Comparison of ENCODE assay signal across 8 cellular contexts in the genomic region with DNA sequence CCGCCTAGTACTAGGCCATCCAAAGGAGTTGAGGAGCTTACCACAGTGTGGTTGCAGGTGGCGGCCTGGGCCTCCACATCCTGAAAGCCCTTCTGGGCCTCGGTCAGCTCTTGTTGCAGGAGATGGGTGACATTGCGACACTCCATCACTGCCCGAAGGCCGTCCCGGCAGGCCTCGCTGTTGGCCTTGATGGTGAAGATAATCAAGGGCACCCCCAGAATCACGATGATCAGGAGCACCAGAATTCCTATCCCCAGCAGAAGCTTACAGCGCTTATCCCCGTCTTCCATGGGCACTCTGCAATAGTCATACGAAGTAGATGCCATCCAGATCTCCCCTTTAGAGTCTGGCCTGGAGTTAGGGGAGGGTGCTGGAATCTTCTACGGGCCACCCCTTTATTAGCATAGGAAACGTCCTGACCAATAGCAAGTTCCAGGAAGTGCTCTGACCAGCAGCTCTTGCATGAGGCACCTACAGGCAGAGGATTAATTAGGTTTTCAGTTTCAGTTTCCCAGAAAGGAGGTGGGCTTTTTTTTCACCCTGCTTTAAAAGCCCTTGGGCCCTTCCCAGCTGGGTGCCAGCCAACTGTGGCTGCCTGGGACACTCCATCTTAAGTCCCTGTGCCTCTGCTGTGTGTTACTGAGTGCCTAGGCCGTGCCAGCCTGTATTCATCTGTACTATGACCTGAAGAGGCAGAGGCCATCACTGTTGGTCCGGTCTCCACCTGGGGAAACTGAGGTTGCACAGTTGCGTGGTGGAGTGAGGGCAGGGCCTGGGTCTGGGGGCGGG. TPM values are rescaled to one million over a fixed set of nuclear protein-coding genes. Genes with fewer than 3 reads are reported as not detected.
DNase-seq lines count a peak whose midpoint lies in the region; ATAC-seq and TF ChIP-seq lines count a peak whose summit lies in the region.

TSS of gene BST2 (minus strand) at position 381 of the 789 bp plus-strand sequence. CDS start at position 326, 55 bp downstream.

- no peaks in the 10 kb centered on the region for H3K27me3 ChIP-seq in A673 (replicated peaks; ENCODE audit: insufficient read depth, low read depth, low read length, poor library complexity)
- H3K27me3 ChIP-seq in hepatocyte, result no peaks in the 10 kb centered on the region
- H3K27me3 ChIP-seq in sigmoid colon, result no peaks in the 10 kb centered on the region

- no peaks in the 10 kb centered on the region for H4K20me1 ChIP-seq in hepatocyte (ENCODE audit: insufficient read depth, poor library complexity, severe bottlenecking)

- H2AFZ ChIP-seq in hepatocyte, result no peak within 1 kb of the TSS

- H3K79me2 ChIP-seq in hepatocyte, result no peaks in the 10 kb centered on the region

- H3K36me3 ChIP-seq in A673 (ENCODE audit: insufficient read depth, low read length, poor library complexity, severe bottlenecking), result no peaks in the 10 kb centered on the region
- no peaks in the 10 kb centered on the region for H3K36me3 ChIP-seq in hepatocyte (replicated peaks; ENCODE audit: insufficient read depth, low read depth)
- peaks cover 0 to 10% (median 0%) of the 10 kb centered on the region in 4 donors for H3K36me3 ChIP-seq in sigmoid colon

- peak within 1 kb of the TSS; percentile 63 for H3K4me2 ChIP-seq in hepatocyte

- no peak for TF ChIP-seq POLR2A in sigmoid colon (IDR thresholded peaks at IDR 0.05)

- WGBS in adipose tissue, 3 donors, result 17 to 59% (median 25%) methylated on average over 18 of the region's 18 CpGs
- WGBS in hepatocyte (ENCODE audit: low lambda C conversion rate, missing lambda C conversion rate), result 78% methylated on average over 18 of the region's 18 CpGs
- 43 to 71% methylated on average over 18 of the region's 18 CpGs for WGBS in sigmoid colon, 2 donors

- DNase-seq in A673 (ENCODE audit: low spot score), result peak; percentile 50
- peak; percentile 93 for DNase-seq in RPMI8226
- DNase-seq in hepatocyte (ENCODE audit: low spot score), result peak; percentile 52
- peak; percentile 87 for DNase-seq in sigmoid colon
- DNase-seq in DMS114 treated with DMSO at 0.1 percent for 48 hours (lab: John Stamatoyannopoulos, UW; ENCODE audit: unreplicated experiment), result no peak

- no peak within 1 kb of the TSS for H3K4me3 ChIP-seq in A673 (ENCODE audit: low read depth, low read length, poor library complexity, severe bottlenecking)
- no peak within 1 kb of the TSS for H3K4me3 ChIP-seq in hepatocyte
- peak within 1 kb of the TSS; percentile 16 to 50 (median 44) for H3K4me3 ChIP-seq in sigmoid colon

- no TSS peak for BruUV-seq in A673 (replicated peaks; lab: Mats Ljungman, UMichigan)

- POLR2A ChIA-PET in A673 (lab: Charles Lee; ENCODE audit: low non-redundant PET), result no interaction called here

- intact Hi-C loops in A673 (cut with micrococcal nuclease; ENCODE audit: unreplicated experiment), result no loop called here
- intact Hi-C loops in sigmoid colon (cut with DNase I), result no loop called here

- TF ChIP-seq CTCF in A673 (conservative IDR thresholded peaks at IDR 0.05; ENCODE audit: low read depth, low read length) (no peak), hepatocyte (IDR thresholded peaks at IDR 0.05; ENCODE audit: poor library complexity) (no peak), sigmoid colon (IDR thresholded peaks at IDR 0.05) (no peak)

- peak; percentile 73 for ATAC-seq in GM18873 (IDR thresholded peaks at IDR 0.05; ENCODE audit: low FRiP score, unreplicated experiment)
- peak; percentile 76 for ATAC-seq in HG03095 (IDR thresholded peaks at IDR 0.05; ENCODE audit: unreplicated experiment)

- no peaks in the 10 kb centered on the region for H3K9me2 ChIP-seq in hepatocyte (replicated peaks; ENCODE audit: insufficient read depth)

- H3K9me3 ChIP-seq in A673 (ENCODE audit: low read depth, low read length, poor library complexity, severe bottlenecking), result no peaks in the 10 kb centered on the region
- no peaks in the 10 kb centered on the region for H3K9me3 ChIP-seq in hepatocyte (ENCODE audit: low read depth)
- H3K9me3 ChIP-seq in sigmoid colon, result no peaks in the 10 kb centered on the region

- CTCF ChIA-PET in A673 (lab: Charles Lee), result no interaction called here

- TF ChIP-seq EP300 in sigmoid colon (IDR thresholded peaks at IDR 0.05), result no peak

- peak within 1 kb of the TSS; percentile 62 for H3K27ac ChIP-seq in A673 (ENCODE audit: low read depth, low read length, poor library complexity, severe bottlenecking)
- H3K27ac ChIP-seq in adipose tissue (ENCODE audit: low read depth, low read length), result no peak within 1 kb of the TSS
- peak within 1 kb of the TSS; percentile 49 for H3K27ac ChIP-seq in hepatocyte
- H3K27ac ChIP-seq in sigmoid colon, result peak within 1 kb of the TSS; percentile 70 to 84 (median 75)

- peaks cover 13% of the 10 kb centered on the region for H3K4me1 ChIP-seq in A673 (ENCODE audit: insufficient read depth, low read length, poor library complexity, severe bottlenecking)
- H3K4me1 ChIP-seq in hepatocyte (ENCODE audit: insufficient read depth), result no peaks in the 10 kb centered on the region
- peaks cover 0 to 50% (median 29%) of the 10 kb centered on the region in 4 donors for H3K4me1 ChIP-seq in sigmoid colon

RNA-seq across cellular contexts. Expression of gene BST2, which starts in this region (rescaled TPM):
- total RNA-seq in A673 (2021) (1.3 and 3.6 TPM in 2 replicates), hepatocyte (43.2 and 50.1 TPM in 2 replicates), sigmoid colon (100 to 1,000 TPM in 3 of 4 donors, 10 to 100 TPM in 1; 81.0 to 125 (median 111) TPM)
- polyA plus RNA-seq in adipose tissue (100 to 1,000 TPM in 2 of 3 donors, 10 to 100 TPM in 1; 51.3 to 220 (median 175) TPM), hepatocyte (129 and 195 TPM in 2 replicates), sigmoid colon (100 to 1,000 TPM in 1 of 3 donors, 10 to 100 TPM in 2; 37.8 to 127 (median 40.7) TPM)

Comparison
In these comparisons a context has a peak if more than half of its experiments do, and no peak if none do; other contexts are left out.
1. H3K4me3 ChIP-seq: peak in sigmoid colon (4 of 4); none in A673 (single experiment) and hepatocyte (single experiment).